ENCODE assay signal across 9 cellular contexts in the genomic region with DNA sequence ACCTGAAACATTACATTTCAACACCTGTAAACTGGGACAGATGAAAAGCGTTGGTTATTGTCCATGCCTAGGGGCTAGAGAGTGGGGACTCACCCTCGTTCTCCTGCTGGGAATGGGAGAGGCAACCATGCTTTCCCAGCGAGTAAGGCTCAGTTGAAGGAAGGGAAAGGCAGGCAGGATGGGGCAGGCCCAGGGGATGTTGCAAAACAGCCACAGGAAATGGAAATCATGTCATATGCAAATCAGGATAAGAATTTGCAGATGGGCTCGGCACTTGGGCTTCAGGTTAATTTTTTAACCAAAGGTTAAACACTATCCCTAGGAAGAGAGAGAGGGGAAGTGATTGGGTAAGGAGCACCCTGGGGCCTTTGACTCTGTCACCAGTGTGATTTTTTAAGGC. TPM values are rescaled to one million over a fixed set of nuclear protein-coding genes. Genes with fewer than 3 reads are reported as not detected.
DNase-seq lines count a peak whose midpoint lies in the region; ATAC-seq, FAIRE-seq and TF ChIP-seq lines count a peak whose summit lies in the region.
"Had no signal": no experiment of that assay in that cellular context is flagged by ENCODE, and none has a peak within 500 bp of the region (broad histone marks: within the 10 kb centered on the region; RNA-seq: fewer than 3 reads in every experiment).

No MANE protein-coding gene starts in this region.

- H2BK5ac ChIP-seq in mesenchymal stem cell (ENCODE audit: low read depth, low read length, poor library complexity, severe bottlenecking) = no peak overlapping the region

- H3K4me1 ChIP-seq in PC-3 (ENCODE audit: insufficient read depth, low read length) (peaks cover 20% of the 10 kb centered on the region), mesenchymal stem cell (ENCODE audit: control insufficient read depth, insufficient read depth, low read depth, low read length) (peaks cover 2% of the 10 kb centered on the region), small intestine (ENCODE audit: control insufficient read depth in 2 of 2, insufficient read depth in 1 of 2, low read depth in 1 of 2, low read length in 1 of 2) (no peaks in the 10 kb centered on the region)

- H3K9ac ChIP-seq in PC-3 (ENCODE audit: low read length) = no peak overlapping the region
- H3K9ac ChIP-seq in mesenchymal stem cell (ENCODE audit: low read length) = no peak overlapping the region

- no peak overlapping the region for H3K14ac ChIP-seq in mesenchymal stem cell (ENCODE audit: low read length in 2 of 2)

- BruUV-seq in PC-3 (replicated peaks; lab: Mats Ljungman, UMichigan) = no TSS peak

- no peaks in the 10 kb centered on the region for H3K9me2 ChIP-seq in PC-3 (replicated peaks; ENCODE audit: low read length)

- H4K8ac ChIP-seq in mesenchymal stem cell (ENCODE audit: low read length) = peak overlapping the region; percentile 86

- H3K23ac ChIP-seq in mesenchymal stem cell (ENCODE audit: low read length in 2 of 2) = no peak overlapping the region

- H3K9me3 ChIP-seq in PC-3 (ENCODE audit: low read length) (no peaks in the 10 kb centered on the region), mesenchymal stem cell (ENCODE audit: control insufficient read depth, low read length) (peaks cover 11% of the 10 kb centered on the region), small intestine (ENCODE audit: control insufficient read depth, low read depth) (no peaks in the 10 kb centered on the region)

- no peak overlapping the region for H4K91ac ChIP-seq in mesenchymal stem cell (ENCODE audit: low read length)

- no peak overlapping the region for H2BK120ac ChIP-seq in mesenchymal stem cell (ENCODE audit: low read depth, low read length)

- WGBS in mesenchymal stem cell = 43% methylated on average over 3 of the region's 4 CpGs
- WGBS in small intestine, 3 donors = 38 to 50% (median 46%) methylated on average over 4 of the region's 4 CpGs

- H2AFZ ChIP-seq in PC-3 (ENCODE audit: low read length) (peak overlapping the region; percentile 24; the same call in 1 of the 2 replicates), mesenchymal stem cell (ENCODE audit: low read depth, low read length) (no peak overlapping the region)

- DNase-seq in PC-3 (peak; percentile 27), mesenchymal stem cell (no peak), small intestine (no peak)
- no peak for DNase-seq in activated T-cell treated with anti-CD3 and anti-CD28 coated beads, Interleukin-2, amount 50 U/mL, for 48 hours
- DNase-seq in stimulated activated CD4-positive, alpha-beta T cell treated with anti-CD3 and anti-CD28 coated beads, Interleukin-4, amount 100 ng/mL, for 24 hours = no peak

- no peaks in the 10 kb centered on the region for H3K79me1 ChIP-seq in mesenchymal stem cell (replicated peaks; ENCODE audit: low read length, poor library complexity, severe bottlenecking)

- H4K20me1 ChIP-seq in PC-3 (ENCODE audit: low read length) = no peaks in the 10 kb centered on the region

- H3K18ac ChIP-seq in mesenchymal stem cell (ENCODE audit: low read depth in 1 of 2, low read length in 2 of 2) = no peak overlapping the region

- intact Hi-C loops in PC-3 (cut with micrococcal nuclease) = no loop called here

- H3F3A ChIP-seq in PC-3 (ENCODE audit: low read length, unreplicated experiment) = no peaks in the 10 kb centered on the region

- H3K4me2 ChIP-seq in PC-3 (ENCODE audit: low read length) (no peak overlapping the region), mesenchymal stem cell (ENCODE audit: low read length, poor library complexity, severe bottlenecking) (no peak overlapping the region)

- H2BK15ac ChIP-seq in mesenchymal stem cell (ENCODE audit: low read depth, poor library complexity, severe bottlenecking) = no peak overlapping the region

- POLR2A ChIA-PET in PC-3 (lab: Charles Lee; ENCODE audit: unreplicated experiment) = interaction anchor here (0.6 kb wide), 1 partner anchor 356 kb away, joined by 3 read pairs; no protein-coding TSS in a partner anchor

- no peak overlapping the region for H3K4ac ChIP-seq in mesenchymal stem cell (ENCODE audit: low read depth in 1 of 2, low read length in 2 of 2)

- no peak for FAIRE-seq in small intestine (lab: Jason Lieb, UNC)

- no peaks in the 10 kb centered on the region for H3K79me2 ChIP-seq in PC-3 (ENCODE audit: low read length)

- no peak overlapping the region for H2AK5ac ChIP-seq in mesenchymal stem cell (ENCODE audit: low read length, severe bottlenecking)

- TF ChIP-seq CTCF in PC-3 (conservative IDR thresholded peaks at IDR 0.05; ENCODE audit: low read depth, low read length) = no peak

- no peak overlapping the region; the same call in 1 of the 2 replicates for H3K27ac ChIP-seq in PC-3 (ENCODE audit: low read length)
- no peak overlapping the region for H3K27ac ChIP-seq in mesenchymal stem cell (ENCODE audit: low read length, poor library complexity, severe bottlenecking)
- H3K27ac ChIP-seq in small intestine (ENCODE audit: low read depth in 1 of 2, low read length in 1 of 2) = peak overlapping the region in 1 of 2 donors; percentile 1

- ATAC-seq in GM18511 (IDR thresholded peaks at IDR 0.05; ENCODE audit: unreplicated experiment) (peak; percentile 75), HG02571 (IDR thresholded peaks at IDR 0.05; ENCODE audit: unreplicated experiment) (peak; percentile 47), PC-3 (peak; percentile 18; the same call in 1 of the 2 replicates), HG03565 (IDR thresholded peaks at IDR 0.05; ENCODE audit: unreplicated experiment) (no peak)

- H3K36me3 ChIP-seq in PC-3 (ENCODE audit: low read depth, low read length) (no peaks in the 10 kb centered on the region), mesenchymal stem cell (ENCODE audit: control insufficient read depth in 1 of 2, insufficient read depth in 2 of 2, low read depth in 1 of 2, low read length in 2 of 2) (no peaks in the 10 kb centered on the region), small intestine (ENCODE audit: control insufficient read depth in 2 of 2, insufficient read depth in 2 of 2, low read length in 2 of 2) (no peaks in the 10 kb centered on the region)

- H3K27me3 ChIP-seq in PC-3 (ENCODE audit: low read length) (no peaks in the 10 kb centered on the region), mesenchymal stem cell (ENCODE audit: control insufficient read depth in 1 of 2, insufficient read depth in 1 of 2, low read length in 2 of 2) (peaks cover 2 to 18% of the 10 kb centered on the region in 2 experiments), small intestine (ENCODE audit: control insufficient read depth in 2 of 2, insufficient read depth in 2 of 2, low read length in 2 of 2) (no peaks in the 10 kb centered on the region)

- CTCF ChIA-PET in PC-3 (lab: Charles Lee) = no interaction called here

- H3K4me3 ChIP-seq in PC-3 (ENCODE audit: low read length) = no peak overlapping the region
- no peak overlapping the region for H3K4me3 ChIP-seq in mesenchymal stem cell (ENCODE audit: insufficient read depth in 1 of 2, low read depth in 1 of 2, low read length in 2 of 2)
- no peak overlapping the region for H3K4me3 ChIP-seq in small intestine (ENCODE audit: low read depth in 1 of 2, low read length in 2 of 2)

- no peak overlapping the region for H2BK12ac ChIP-seq in mesenchymal stem cell (ENCODE audit: low read length in 2 of 2)

RNA-seq across cellular contexts. Expression of a gene that starts 14.5 kb away (rescaled TPM):
- total RNA-seq in PC-3 (2014; rRNA removed) = not detected in 2 replicates
- not detected for polyA plus RNA-seq in mesenchymal stem cell (2013, experiment 1 of 2)
- polyA plus RNA-seq in mesenchymal stem cell (2013, experiment 2 of 2) = not detected
- polyA plus RNA-seq in small intestine = under 1 TPM in 1 of 3 donors, not detected in 2; 0.13 TPM
- total RNA-seq: fibroblast of lung had no signal
- polyA plus RNA-seq: fibroblast of lung had no signal

RNA-seq across cellular contexts. Expression of a gene that starts 59.0 kb away (rescaled TPM):
- total RNA-seq in PC-3 (2014; rRNA removed) = 0.17 and 0.55 TPM in 2 replicates
- not detected for polyA plus RNA-seq in mesenchymal stem cell (2013, experiment 1 of 2)
- not detected for polyA plus RNA-seq in mesenchymal stem cell (2013, experiment 2 of 2)
- polyA plus RNA-seq in small intestine = under 1 TPM in 2 of 3 donors, not detected in 1; 0.18 to 0.22 TPM
- total RNA-seq: fibroblast of lung had no signal
- polyA plus RNA-seq: fibroblast of lung had no signal
